In the genomic region with DNA sequence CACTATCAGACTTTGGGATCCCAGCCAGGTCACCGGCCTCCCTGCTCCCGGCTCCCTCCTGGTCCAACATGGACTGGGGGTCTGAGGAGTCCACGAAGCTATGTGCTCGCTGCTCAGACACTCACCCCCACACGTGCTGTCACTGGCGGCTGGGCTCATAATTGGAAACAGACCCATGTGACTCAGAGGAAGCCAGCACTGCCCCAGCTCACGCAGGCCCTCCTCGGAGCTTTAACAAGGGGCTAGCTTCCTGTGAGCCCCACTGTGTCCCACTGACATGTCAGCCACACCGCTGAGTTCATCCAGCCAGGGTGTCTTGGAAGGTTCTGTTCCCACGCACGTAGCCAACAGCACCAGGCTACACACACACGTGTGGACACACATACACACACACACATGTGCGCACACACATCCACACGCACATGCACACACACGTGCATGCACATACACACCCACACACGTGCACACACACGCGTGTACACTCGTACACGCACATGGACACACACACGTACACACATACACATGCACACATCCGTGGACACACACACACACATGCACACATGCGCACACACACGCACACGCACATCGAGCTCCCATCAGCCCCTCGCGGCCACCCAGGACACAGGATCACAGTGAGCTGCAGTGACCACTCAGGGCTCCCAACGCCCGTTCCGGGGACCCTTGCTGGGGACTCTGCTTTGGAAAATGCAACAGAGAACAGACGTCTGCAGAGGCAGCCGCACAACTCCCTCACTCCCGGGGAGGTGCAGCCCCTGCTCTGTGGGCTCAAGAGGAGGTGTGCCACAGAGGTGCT, we compare ENCODE assay signal across 12 cellular contexts. TPM values are rescaled to one million over a fixed set of nuclear protein-coding genes. Genes with fewer than 3 reads are reported as not detected.
DNase-seq lines count a peak whose midpoint lies in the region; ATAC-seq and TF ChIP-seq lines count a peak whose summit lies in the region.
"Had no signal": no experiment of that assay in that cellular context is flagged by ENCODE, and none has a peak within 500 bp of the region (broad histone marks: within the 10 kb centered on the region; RNA-seq: fewer than 3 reads in every experiment).

No MANE protein-coding gene starts in this region.

- peaks cover 36% of the 10 kb centered on the region for H3K4me1 Mint-ChIP-seq in HFFc6 (ENCODE audit: low read depth)
- H3K4me1 Mint-ChIP-seq: activated naive CD8-positive, alpha-beta T cell treated with anti-CD3 and anti-CD28 coated beads for 36 hours; neural crest cell had no signal

- H3K4me1 ChIP-seq in mucosa of descending colon (ENCODE audit: low read depth) = no peaks in the 10 kb centered on the region
- H3K4me1 ChIP-seq: Caco-2 had no signal

- TF ChIP-seq CTCF in AG04449 (IDR thresholded peaks at IDR 0.05; ENCODE audit: insufficient read depth, low read length, missing control alignments) (no peak), HFFc6 (IDR thresholded peaks at IDR 0.05) (no peak), choroid plexus epithelial cell (conservative IDR thresholded peaks at IDR 0.05; ENCODE audit: low read depth, low read length) (no peak), mucosa of descending colon (IDR thresholded peaks at IDR 0.05) (no peak)

- H3K9me3 ChIP-seq in mucosa of descending colon = no peaks in the 10 kb centered on the region
- H3K9me3 ChIP-seq: Caco-2 had no signal

- CTCF ChIA-PET in AG04449 (lab: Yijun Ruan, JAX) = interaction anchor here (1.1 to 3.2 kb wide), 5 partner anchors 13 to 107 kb away, joined by 3 to 23 read pairs (median 5); no protein-coding TSS in a partner anchor

- H3K4me3 ChIP-seq in AG04449 (ENCODE audit: low read depth, low read length) (no peak overlapping the region), choroid plexus epithelial cell (ENCODE audit: low read depth, low read length) (no peak overlapping the region), mucosa of descending colon (no peak overlapping the region)

- no peaks in the 10 kb centered on the region for H3K9me3 Mint-ChIP-seq in HFFc6
- H3K9me3 Mint-ChIP-seq: activated naive CD8-positive, alpha-beta T cell treated with anti-CD3 and anti-CD28 coated beads for 36 hours; neural crest cell had no signal

- 0 out of 2 replicates have a peak, but pooled peaks cover 1% of the 10 kb centered on the region for H3K27me3 Mint-ChIP-seq in HFFc6 (ENCODE audit: insufficient read depth)

- H3K27ac Mint-ChIP-seq in HFFc6 = peak overlapping the region; percentile 100
- H3K27ac Mint-ChIP-seq: activated naive CD8-positive, alpha-beta T cell treated with anti-CD3 and anti-CD28 coated beads for 36 hours had no signal

- H3K4me3 Mint-ChIP-seq in HFFc6 = peak overlapping the region; percentile 64
- H3K4me3 Mint-ChIP-seq: activated naive CD8-positive, alpha-beta T cell treated with anti-CD3 and anti-CD28 coated beads for 36 hours; neural crest cell had no signal

- POLR2A ChIA-PET in AG04449 (lab: Yijun Ruan, JAX) = interaction anchor here (0.7 to 3.1 kb wide), 17 partner anchors 13 to 98 kb away, joined by 3 to 19 read pairs (median 4); partner anchors contain the start of gene COL6A1

- no peaks in the 10 kb centered on the region for H3K36me3 Mint-ChIP-seq in HFFc6 (ENCODE audit: low read depth)
- H3K36me3 Mint-ChIP-seq: activated naive CD8-positive, alpha-beta T cell treated with anti-CD3 and anti-CD28 coated beads for 36 hours had no signal

- peak; percentile 76 for DNase-seq in AG04449 (ENCODE audit: low read depth, low spot score)
- peak; percentile 91 for DNase-seq in HFFc6
- peak; percentile 40 for DNase-seq in choroid plexus epithelial cell (ENCODE audit: low read depth)
- DNase-seq in mucosa of descending colon = no peak
- DNase-seq in iPS-NIHi11 (ENCODE audit: low spot score) = no peak
- no peak for DNase-seq in GM19238 (ENCODE audit: insufficient read length, low spot score)
- DNase-seq: activated naive CD8-positive, alpha-beta T cell treated with anti-CD3 and anti-CD28 coated beads for 36 hours; NCI-H146 had no signal

- H3K36me3 ChIP-seq in mucosa of descending colon (ENCODE audit: low read depth) = no peaks in the 10 kb centered on the region

- peak; percentile 22 for ATAC-seq in mucosa of descending colon
- ATAC-seq in GM21447 (IDR thresholded peaks at IDR 0.05; ENCODE audit: unreplicated experiment) = no peak
- no peak for ATAC-seq in HG03439 (IDR thresholded peaks at IDR 0.05; ENCODE audit: unreplicated experiment)

- intact Hi-C loops in mucosa of descending colon (cut with DNase I, micrococcal nuclease) = no loop called here

RNA-seq across cellular contexts. Expression of gene COL6A2, which starts 18.3 kb away (rescaled TPM):
- 100 to 1,000 TPM; 426 to 514 (median 467) TPM for total RNA-seq in HFFc6 (2021; fragmentation: NEBNext Ultra II Directional; extraction: Animal tissue kit (Norgen Biotek cat#: 25700))
- 100 to 1,000 TPM in 2 of 3 donors, 10 to 100 TPM in 1; 65.1 to 858 (median 191) TPM for total RNA-seq in mucosa of descending colon

Comparison
In these comparisons a context has a peak if more than half of its experiments do, and no peak if none do; other contexts are left out.
1. DNase-seq: peak in AG04449 (single experiment), HFFc6 (single experiment) and choroid plexus epithelial cell (single experiment); none in mucosa of descending colon (0 of 3), iPS-NIHi11 (single experiment) and GM19238 (single experiment).